16 cellular contexts compared by ENCODE assay signal in genomic region chr11:134740590-134741342, GRCh38.
DNase-seq lines count a peak whose midpoint lies in the region; ATAC-seq, FAIRE-seq and TF ChIP-seq lines count a peak whose summit lies in the region.
"Had no signal": no experiment of that assay in that cellular context is flagged by ENCODE, and none has a peak within 500 bp of the region (broad histone marks: within the 10 kb centered on the region; RNA-seq: fewer than 3 reads in every experiment).

No MANE protein-coding gene starts in this region.

- peak overlapping the region; percentile 2 for H2BK20ac ChIP-seq in H1 (ENCODE audit: low read length)

- peak overlapping the region; percentile 4; the same call in 1 of the 2 replicates for H2BK12ac ChIP-seq in H1 (ENCODE audit: low read depth, low read length)

- H2AFZ ChIP-seq in H1 (ENCODE audit: low read length): no peak overlapping the region

- POLR2A ChIA-PET in Panc1 (lab: Charles Lee) (no interaction called here), H1 (lab: Charles Lee; ENCODE audit: partially characterized antibody) (no interaction called here)

- no peak overlapping the region for H2BK120ac ChIP-seq in H1 (replicated peaks; ENCODE audit: low read depth, low read length)

- peak; percentile 68 for FAIRE-seq in H1 (lab: Jason Lieb, UNC)
- FAIRE-seq: A204.1, RCC 7860 had no signal

- no peak overlapping the region for H4K5ac ChIP-seq in H1 (ENCODE audit: insufficient read length, low read depth, low read length)

- H2BK15ac ChIP-seq in H1 (ENCODE audit: low read length): peak overlapping the region; percentile 46

- no peaks in the 10 kb centered on the region for H3K79me2 ChIP-seq in H1 (ENCODE audit: control insufficient read depth in 1 of 2, insufficient read depth in 2 of 2, low read length in 2 of 2)

- H3K14ac ChIP-seq in H1 (ENCODE audit: insufficient read length): no peak overlapping the region

- H3K9me3 ChIP-seq in cardiac muscle cell (ENCODE audit: low read depth): no peaks in the 10 kb centered on the region
- H3K9me3 ChIP-seq in Panc1 (ENCODE audit: control insufficient read depth, insufficient read depth, low read depth, low read length): no peaks in the 10 kb centered on the region
- no peaks in the 10 kb centered on the region; a peak in 1 of 4 replicates for H3K9me3 ChIP-seq in H1 (ENCODE audit: insufficient read depth in 2 of 2, low read depth in 1 of 2, low read length in 1 of 2)
- no peaks in the 10 kb centered on the region for H3K9me3 ChIP-seq in spleen
- no peaks in the 10 kb centered on the region for H3K9me3 ChIP-seq in SJCRH30 (replicated peaks)
- H3K9me3 ChIP-seq: MG63 had no signal

- peaks cover 0 to 8% of the 10 kb centered on the region in 2 experiments for H4K20me1 ChIP-seq in H1 (replicated peaks in 1 of 2; ENCODE audit: control insufficient read depth in 1 of 2, insufficient read depth in 2 of 2, low read length in 2 of 2)

- peak overlapping the region; percentile 99; the same call in 1 of the 2 replicates for H2AK5ac ChIP-seq in H1 (ENCODE audit: low read depth, low read length)

- peaks cover 20% of the 10 kb centered on the region for H3K4me1 ChIP-seq in cardiac muscle cell (ENCODE audit: low read depth)
- no peaks in the 10 kb centered on the region for H3K4me1 ChIP-seq in Panc1 (ENCODE audit: control insufficient read depth, insufficient read depth, low read length)
- H3K4me1 ChIP-seq in H1 (replicated peaks in 1 of 4; ENCODE audit: control insufficient read depth in 3 of 4, insufficient read depth in 4 of 4, low read length in 3 of 4): peaks cover 0 to 8% (median 6%) of the 10 kb centered on the region in 4 experiments; a peak in 6 of 7 replicates
- H3K4me1 ChIP-seq in spleen: no peaks in the 10 kb centered on the region
- no peaks in the 10 kb centered on the region for H3K4me1 ChIP-seq in SJCRH30

- H3K27me3 ChIP-seq in cardiac muscle cell (no peaks in the 10 kb centered on the region), Panc1 (ENCODE audit: control insufficient read depth, insufficient read depth, low read length) (no peaks in the 10 kb centered on the region), H1 (replicated peaks in 1 of 4; ENCODE audit: control insufficient read depth in 3 of 4, extremely low read depth in 1 of 4, insufficient read depth in 3 of 4, low read length in 3 of 4) (peaks cover 0 to 3% (median 0%) of the 10 kb centered on the region in 4 experiments; a peak in 1 of 7 replicates), spleen (replicated peaks in 1 of 7) (peaks cover 0 to 30% (median 0%) of the 10 kb centered on the region in 7 donors), SJCRH30 (no peaks in the 10 kb centered on the region)
- H3K27me3 ChIP-seq: MG63 had no signal

- TF ChIP-seq POLR2A in H1 (IDR thresholded peaks at IDR 0.05; ENCODE audit: control extremely low read depth in 1 of 2, low read depth in 2 of 2, low read length in 2 of 2) (no peak), spleen (IDR thresholded peaks at IDR 0.05) (no peak)

- no peak overlapping the region for H2BK5ac ChIP-seq in H1 (ENCODE audit: low read depth, low read length)

- intact Hi-C loops in Right ventricle myocardium superior (cut with DNase I): no loop called here
- intact Hi-C loops in Panc1 (cut with micrococcal nuclease; ENCODE audit: unreplicated experiment): no loop called here
- intact Hi-C loops in spleen (cut with DNase I; ENCODE audit: low total_unique reads): no loop called here

- WGBS in H1 (ENCODE audit: extremely low coverage in 1 of 2, insufficient coverage in 1 of 2, insufficient read length in 1 of 2, insufficient replicate concordance in 2 of 2, low coverage in 1 of 2, low lambda C conversion rate in 2 of 2, missing lambda C conversion rate in 1 of 2), 2 experiments: 91% methylated on average over 9 of the region's 9 CpGs; no CpG with 5 or more reads in 1 of the 2 experiments
- 66 to 85% (median 70%) methylated on average over 9 of the region's 9 CpGs for WGBS in spleen, 5 donors

- TF ChIP-seq RAD21 in H1 (IDR thresholded peaks at IDR 0.05 in 1 of 2, conservative IDR thresholded peaks at IDR 0.05 in 1 of 2; ENCODE audit: low read depth in 2 of 2, low read length in 2 of 2): no peak

- in situ Hi-C loops in Panc1 (cut with HindIII; ENCODE audit: low pct_unique_long_range_greater_than_20kb, low sequenced_read_pairs): no loop called here

- H3K23ac ChIP-seq in H1 (ENCODE audit: insufficient read length): no peak overlapping the region

- CTCF ChIA-PET in Panc1 (lab: Charles Lee) (no interaction called here), H1 (lab: Charles Lee; ENCODE audit: partially characterized antibody) (interaction anchor here (1.3 kb wide), 1 partner anchor 9 kb away, joined by 3 read pairs; no protein-coding TSS in a partner anchor)

- 0 out of 2 replicates have a peak, but pooled peaks cover 3% of the 10 kb centered on the region for H3K79me1 ChIP-seq in H1 (ENCODE audit: low read depth, low read length)

- BruUV-seq in Panc1 (replicated peaks; lab: Mats Ljungman, UMichigan): no TSS peak

- H3K4me2 ChIP-seq in H1 (ENCODE audit: insufficient read depth in 1 of 2, low read depth in 2 of 2, low read length in 2 of 2): no peak overlapping the region

- H3K4ac ChIP-seq in H1 (replicated peaks; ENCODE audit: insufficient read length, low read depth, low read length): peak overlapping the region; percentile 94

- H3K18ac ChIP-seq in H1 (ENCODE audit: extremely low read depth, low read length): no peak overlapping the region

- peak overlapping the region; percentile 79 for H4K91ac ChIP-seq in H1 (replicated peaks; ENCODE audit: insufficient read length, low read length)

- ATAC-seq in Right ventricle myocardium superior (ENCODE audit: poor library complexity) (no peak), Panc1 (peak; percentile 40; the same call in 1 of the 2 replicates)

- TF ChIP-seq CTCF in cardiac muscle cell (IDR thresholded peaks at IDR 0.05; ENCODE audit: low read depth, low read length) (no peak), Panc1 (IDR thresholded peaks at IDR 0.05) (no peak), H1 (IDR thresholded peaks at IDR 0.05; ENCODE audit: control extremely low read depth in 1 of 3, insufficient read depth in 1 of 3, low read depth in 1 of 3, low read length in 3 of 3) (no peak), spleen (IDR thresholded peaks at IDR 0.05 in 8 of 11, conservative IDR thresholded peaks at IDR 0.05 in 3 of 11) (no peak)

- H3K9ac ChIP-seq in H1 (replicated peaks in 1 of 4; ENCODE audit: extremely low read depth in 1 of 4, low read depth in 3 of 4, low read length in 3 of 4): no peak overlapping the region

- H3K23me2 ChIP-seq in H1 (ENCODE audit: low read depth, low read length): peaks cover 21% of the 10 kb centered on the region

- no peak overlapping the region for H4K8ac ChIP-seq in H1 (ENCODE audit: extremely low read depth, insufficient read depth, low read length)

- DNase-seq in cardiac muscle cell (ENCODE audit: low read depth in 1 of 2, low spot score in 1 of 2) (no peak), Right ventricle myocardium superior (no peak), Panc1 (ENCODE audit: low read depth, low spot score) (no peak), H1 (ENCODE audit: low read depth in 1 of 2, low spot score in 2 of 2) (no peak), spleen (peak; percentile 25), SJCRH30 (no peak), DMS153 (lab: John Stamatoyannopoulos, UW) (no peak), HuH-7.5 (ENCODE audit: low spot score) (no peak)
- DNase-seq: KBM-7, MG63, NCI-H1105, NCI-H2171 treated with DMSO at 0.1 percent for 48 hours, NCI-H510A, SW 1271 had no signal

- peak overlapping the region; percentile 89 for H3K27ac ChIP-seq in cardiac muscle cell
- H3K27ac ChIP-seq in Panc1 (ENCODE audit: low read length): no peak overlapping the region
- H3K27ac ChIP-seq in H1 (ENCODE audit: low read depth, low read length): no peak overlapping the region
- no peak overlapping the region for H3K27ac ChIP-seq in spleen
- no peak overlapping the region for H3K27ac ChIP-seq in SJCRH30

- no peak overlapping the region for H3K4me3 ChIP-seq in cardiac muscle cell
- no peak overlapping the region for H3K4me3 ChIP-seq in Panc1 (ENCODE audit: low read depth in 2 of 2, low read length in 2 of 2)
- H3K4me3 ChIP-seq in H1 (ENCODE audit: extremely low read depth in 1 of 4, insufficient read depth in 2 of 4, low read depth in 3 of 4, low read length in 4 of 4): no peak overlapping the region
- no peak overlapping the region for H3K4me3 ChIP-seq in spleen
- no peak overlapping the region for H3K4me3 ChIP-seq in SJCRH30
- H3K4me3 ChIP-seq: MG63 had no signal

- peak overlapping the region; percentile 93 for H3K56ac ChIP-seq in H1 (replicated peaks; ENCODE audit: insufficient read length, low read depth, low read length)

- H3K36me3 ChIP-seq in cardiac muscle cell (no peaks in the 10 kb centered on the region), Panc1 (ENCODE audit: control insufficient read depth, insufficient read depth, low read length) (no peaks in the 10 kb centered on the region), H1 (ENCODE audit: control insufficient read depth in 2 of 4, insufficient read depth in 4 of 4, low read length in 3 of 4) (no peaks in the 10 kb centered on the region), spleen (no peaks in the 10 kb centered on the region), SJCRH30 (no peaks in the 10 kb centered on the region)
- H3K36me3 ChIP-seq: MG63 had no signal

- TF ChIP-seq EP300 in H1 (IDR thresholded peaks at IDR 0.05; ENCODE audit: borderline replicate concordance in 1 of 2, low read depth in 2 of 2, low read length in 2 of 2): no peak

TF ChIP-seq in H1, 55 proteins besides CTCF, POLR2A, EP300 and RAD21 (continues in another document):
- no peak for TF ChIP-seq TEAD4 (IDR thresholded peaks at IDR 0.05; ENCODE audit: low read depth, low read length)
- TF ChIP-seq KDM5A (IDR thresholded peaks at IDR 0.05; ENCODE audit: low read length): no peak
- no peak for TF ChIP-seq CEBPB (IDR thresholded peaks at IDR 0.05; ENCODE audit: low read depth, low read length)
- TF ChIP-seq POLR2AphosphoS5 (IDR thresholded peaks at IDR 0.05; ENCODE audit: low read depth, low read length): no peak
- TF ChIP-seq YY1 (IDR thresholded peaks at IDR 0.05; ENCODE audit: low read depth, low read length): no peak
- no peak for TF ChIP-seq FOSL1 (IDR thresholded peaks at IDR 0.05; ENCODE audit: insufficient read depth, low read depth, low read length)
- no peak for TF ChIP-seq CREB1 (IDR thresholded peaks at IDR 0.05)
- no peak for TF ChIP-seq ATF3 (IDR thresholded peaks at IDR 0.05; ENCODE audit: insufficient read depth, low read depth, low read length)
- TF ChIP-seq MAFK (IDR thresholded peaks at IDR 0.05; ENCODE audit: low read depth, low read length): no peak
- no peak for TF ChIP-seq TBP (IDR thresholded peaks at IDR 0.05; ENCODE audit: low read depth, low read length)
- TF ChIP-seq SIX5 (IDR thresholded peaks at IDR 0.05; ENCODE audit: low read depth, low read length): no peak
- no peak for TF ChIP-seq NRF1 (IDR thresholded peaks at IDR 0.05; ENCODE audit: low read depth, low read length)
- no peak for TF ChIP-seq SRF (IDR thresholded peaks at IDR 0.05; ENCODE audit: low read depth, low read length)
